Comparison of ENCODE assay signal across 9 cellular contexts in genomic region chr7:100489121-100489520, GRCh38. TPM values are rescaled to one million over a fixed set of nuclear protein-coding genes. Genes with fewer than 3 reads are reported as not detected.
DNase-seq lines count a peak whose midpoint lies in the region; TF ChIP-seq lines count a peak whose summit lies in the region.
"Had no signal": no experiment of that assay in that cellular context is flagged by ENCODE, and none has a peak within 500 bp of the region (broad histone marks: within the 10 kb centered on the region; RNA-seq: fewer than 3 reads in every experiment).

No MANE protein-coding gene starts in this region.

- H4K20me1 ChIP-seq in GM23248 (ENCODE audit: insufficient read depth), result no peaks in the 10 kb centered on the region

- H3K4me3 Mint-ChIP-seq in glutamatergic neuron (ENCODE audit: unreplicated experiment), result no peak overlapping the region

- H3K27ac ChIP-seq in RWPE1 (peak overlapping the region; percentile 80; the same call in 1 of the 2 replicates), substantia nigra (ENCODE audit: low read depth, low read length, poor library complexity, severe bottlenecking) (peak overlapping the region; percentile 38), GM23248 (no peak overlapping the region)
- H3K27ac ChIP-seq: Peyer's patch had no signal

- H3K4me1 Mint-ChIP-seq in glutamatergic neuron (ENCODE audit: low read depth, unreplicated experiment), result peaks cover 17% of the 10 kb centered on the region

- no peaks in the 10 kb centered on the region for H3K36me3 Mint-ChIP-seq in glutamatergic neuron (ENCODE audit: unreplicated experiment)

- H3K4me1 ChIP-seq in GM23248 (ENCODE audit: insufficient read depth), result no peaks in the 10 kb centered on the region

- no peak overlapping the region for H3K9ac ChIP-seq in GM23248

- POLR2A ChIA-PET in GM10248 (lab: Yijun Ruan, JAX) (no interaction called here), RWPE1 (lab: Yijun Ruan, JAX; ENCODE audit: low non-redundant PET) (no interaction called here)

- H2AFZ ChIP-seq in GM23248, result no peak overlapping the region

- CTCF ChIA-PET in GM10248 (lab: Yijun Ruan, JAX), result interaction anchor here (1.1 to 2.2 kb wide), 5 partner anchors 11 to 236 kb away, joined by 3 to 9 read pairs (median 3); no protein-coding TSS in a partner anchor
- CTCF ChIA-PET in RWPE1 (lab: Yijun Ruan, JAX), result interaction anchor here (0.6 to 0.7 kb wide), 2 partner anchors 44 to 74 kb away, joined by 3 read pairs; no protein-coding TSS in a partner anchor

- TF ChIP-seq CTCF in GM10248 (IDR thresholded peaks at IDR 0.05; ENCODE audit: control extremely low read depth, extremely low read depth, low read depth, missing control alignments) (no peak), RWPE1 (conservative IDR thresholded peaks at IDR 0.05; ENCODE audit: low read depth) (no peak), glutamatergic neuron (IDR thresholded peaks at IDR 0.05; ENCODE audit: partially characterized antibody, unreplicated experiment) (no peak)

- no peaks in the 10 kb centered on the region for H3K27me3 ChIP-seq in GM23248 (replicated peaks; ENCODE audit: insufficient read depth)
- H3K27me3 ChIP-seq: Peyer's patch had no signal

- DNase-seq in GM10248 (ENCODE audit: extremely low spot score), result peak; percentile 4
- no peak for DNase-seq in RWPE1 (ENCODE audit: low spot score)
- DNase-seq in glutamatergic neuron, result no peak
- no peak for DNase-seq in substantia nigra (lab: John Stamatoyannopoulos, UW)
- DNase-seq in superior temporal gyrus (ENCODE audit: extremely low spot score), result no peak
- DNase-seq in KG1 (lab: John Stamatoyannopoulos, UW), result no peak
- DNase-seq in GM23248, result no peak

- H3K27me3 Mint-ChIP-seq in glutamatergic neuron (ENCODE audit: unreplicated experiment), result peaks cover 5% of the 10 kb centered on the region

- no peaks in the 10 kb centered on the region for H3K36me3 ChIP-seq in GM23248 (ENCODE audit: low read depth)
- H3K36me3 ChIP-seq: Peyer's patch had no signal

- WGBS in GM23248 (ENCODE audit: low coverage in 1 of 2, low lambda C conversion rate in 2 of 2, missing lambda C conversion rate in 2 of 2), 2 experiments, result 58 to 69% methylated on average over 10 of the region's 10 CpGs

- H3K9me3 Mint-ChIP-seq in glutamatergic neuron (ENCODE audit: unreplicated experiment), result peaks cover 4% of the 10 kb centered on the region

- H3K4me3 ChIP-seq in GM23248, result no peak overlapping the region
- H3K4me3 ChIP-seq: Peyer's patch had no signal

- H3K79me2 ChIP-seq in GM23248 (ENCODE audit: insufficient read depth), result no peaks in the 10 kb centered on the region

- peak overlapping the region; percentile 76 for H3K27ac Mint-ChIP-seq in glutamatergic neuron (ENCODE audit: unreplicated experiment)

- in situ Hi-C loops in GM23248 (cut with MboI), result no loop called here

- no peak overlapping the region for H3K4me2 ChIP-seq in GM23248 (ENCODE audit: unreplicated experiment)

- H3K9me3 ChIP-seq in GM23248 (ENCODE audit: low read depth), result no peaks in the 10 kb centered on the region
- H3K9me3 ChIP-seq: Peyer's patch had no signal

- H3F3A ChIP-seq in GM23248 (ENCODE audit: insufficient read depth), result 0 out of 2 replicates have a peak, but pooled peaks cover 4% of the 10 kb centered on the region

- no peaks in the 10 kb centered on the region for H3K9me2 ChIP-seq in GM23248 (ENCODE audit: insufficient read depth)

RNA-seq across cellular contexts. Expression of gene NYAP1, which starts 5.4 kb away (rescaled TPM):
- total RNA-seq in glutamatergic neuron (ENCODE audit: unreplicated experiment), result 36.6 TPM
- not detected in 2 replicates for total RNA-seq in GM23248 (2014; rRNA removed; shearing (Covaris generic))
- not detected in 2 replicates for polyA plus RNA-seq in GM23248 (2016; fragmentation: Nextera tagmentation; extraction: Ambion mirVana)

RNA-seq across cellular contexts. Expression of gene TSC22D4, which starts 10.1 kb away (rescaled TPM):
- total RNA-seq in glutamatergic neuron (ENCODE audit: unreplicated experiment), result 39.6 TPM
- total RNA-seq in GM23248 (2014; rRNA removed; shearing (Covaris generic)), result 18.6 and 30.7 TPM in 2 replicates
- polyA plus RNA-seq in GM23248 (2016; fragmentation: Nextera tagmentation; extraction: Ambion mirVana), result 19.1 and 20.7 TPM in 2 replicates

RNA-seq across cellular contexts. Expression of gene SPACDR, which starts 25.1 kb away (rescaled TPM):
- total RNA-seq in glutamatergic neuron (ENCODE audit: unreplicated experiment), result 1.7 TPM
- total RNA-seq in GM23248 (2014; rRNA removed; shearing (Covaris generic)), result not detected in 2 replicates
- 0.50 TPM in 1 of 2 replicates, not detected in the other for polyA plus RNA-seq in GM23248 (2016; fragmentation: Nextera tagmentation; extraction: Ambion mirVana)
- total RNA-seq: LHCN-M2, Peyer's patch had no signal

RNA-seq across cellular contexts. Expression of gene AGFG2, which starts 49.9 kb away (rescaled TPM):
- total RNA-seq in glutamatergic neuron (ENCODE audit: unreplicated experiment), result 5.7 TPM
- total RNA-seq in GM23248 (2014; rRNA removed; shearing (Covaris generic)), result 4.8 and 4.9 TPM in 2 replicates
- 6.5 and 7.3 TPM in 2 replicates for polyA plus RNA-seq in GM23248 (2016; fragmentation: Nextera tagmentation; extraction: Ambion mirVana)

RNA-seq across cellular contexts. Expression of gene PPP1R35, which starts 52.8 kb away (rescaled TPM):
- total RNA-seq in glutamatergic neuron (ENCODE audit: unreplicated experiment), result 24.1 TPM
- 11.9 and 15.8 TPM in 2 replicates for total RNA-seq in GM23248 (2014; rRNA removed; shearing (Covaris generic))
- polyA plus RNA-seq in GM23248 (2016; fragmentation: Nextera tagmentation; extraction: Ambion mirVana), result 15.7 and 20.0 TPM in 2 replicates

Comparison
In these comparisons a context has a peak if more than half of its experiments do, and no peak if none do; other contexts are left out.
1. RNA of gene NYAP1, which starts 5.4 kb away (total RNA-seq): 36.6 TPM in glutamatergic neuron (single experiment); not detected in GM23248; every median in the first group is over 10 times any median in the second.